15 cellular contexts compared by ENCODE assay signal in genomic region chr2:234395801-234396478, GRCh38.
A peak's percentile ranks its signal among the peaks of the same experiment; 100 is the strongest.
DNase-seq lines count a peak whose midpoint lies in the region; ATAC-seq and TF ChIP-seq lines count a peak whose summit lies in the region.
"Had no signal": no experiment of that assay in that cellular context is flagged by ENCODE, and none has a peak within 500 bp of the region (broad histone marks: within the 10 kb centered on the region; RNA-seq: fewer than 3 reads in every experiment).

No MANE protein-coding gene starts in this region.

- no peak for TF ChIP-seq CTCF in nephron progenitor cell (IDR thresholded peaks at IDR 0.05)

- no CpG with 5 or more reads among the region's 8 CpGs for WGBS in mesendoderm (ENCODE audit: extremely low coverage, insufficient coverage, low lambda C conversion rate)

- peaks cover 14% of the 10 kb centered on the region for H3K9me3 Mint-ChIP-seq in nephron progenitor cell

- H3K27ac ChIP-seq in mesendoderm (ENCODE audit: low read depth, low read length), result no peak overlapping the region
- H3K27ac ChIP-seq: testis had no signal

- no peaks in the 10 kb centered on the region for H3K4me1 ChIP-seq in mesendoderm (ENCODE audit: control insufficient read depth, low read depth, low read length)
- H3K4me1 ChIP-seq: testis had no signal

- no peak overlapping the region for H4K5ac ChIP-seq in mesendoderm (ENCODE audit: low read length)

- H3K23ac ChIP-seq in mesendoderm (ENCODE audit: low read length), result no peak overlapping the region

- no peaks in the 10 kb centered on the region for H3K36me3 ChIP-seq in mesendoderm (ENCODE audit: control insufficient read depth, insufficient read depth, low read length)

- DNase-seq in G401 (ENCODE audit: low spot score) (peak; percentile 27), NCI-H187 treated with DMSO at 0.1 percent for 48 hours (lab: John Stamatoyannopoulos, UW) (peak; percentile 54), NCI-H82 (lab: John Stamatoyannopoulos, UW) (peak; percentile 94), nephron progenitor cell (peak; percentile 27), mesendoderm (no peak), middle frontal gyrus (ENCODE audit: extremely low spot score, low spot score) (no peak), NOMO-1 (lab: John Stamatoyannopoulos, UW; ENCODE audit: unreplicated experiment in 2 of 2) (no peak)
- DNase-seq: dermis blood vessel endothelial cell, foreskin fibroblast, HCEC 1CT, Karpas-422, right cardiac atrium, T-helper 9 cell, testis had no signal

- no peaks in the 10 kb centered on the region for H3K79me1 ChIP-seq in mesendoderm (ENCODE audit: low read length)

- in situ Hi-C loops in G401 (cut with HindIII; ENCODE audit: low sequenced_read_pairs), result no loop called here

- no peak overlapping the region for H2BK15ac ChIP-seq in mesendoderm (replicated peaks; ENCODE audit: low read depth)

- H3K9ac ChIP-seq in mesendoderm (ENCODE audit: low read length), result no peak overlapping the region

- H3K4me3 ChIP-seq in mesendoderm (ENCODE audit: low read length), result no peak overlapping the region
- H3K4me3 ChIP-seq: testis had no signal

- H2BK5ac ChIP-seq in mesendoderm (ENCODE audit: low read length), result no peak overlapping the region

- no peak overlapping the region for H3K4me3 Mint-ChIP-seq in nephron progenitor cell

- no peak overlapping the region for H4K8ac ChIP-seq in mesendoderm (ENCODE audit: low read depth, low read length)

- H3K18ac ChIP-seq in mesendoderm (ENCODE audit: low read length), result no peak overlapping the region

- peaks cover 27% of the 10 kb centered on the region for H3K4me1 Mint-ChIP-seq in nephron progenitor cell

- H2BK120ac ChIP-seq in mesendoderm (ENCODE audit: low read depth, low read length), result no peak overlapping the region

- H3K36me3 Mint-ChIP-seq in nephron progenitor cell (ENCODE audit: low read depth), result peaks cover 6% of the 10 kb centered on the region

- H3K27me3 Mint-ChIP-seq in nephron progenitor cell (ENCODE audit: low read depth, poor library complexity), result no peaks in the 10 kb centered on the region

- no peak overlapping the region for H3K27ac Mint-ChIP-seq in nephron progenitor cell

- H3K79me2 ChIP-seq in mesendoderm (ENCODE audit: control insufficient read depth, insufficient read depth, low read length), result no peaks in the 10 kb centered on the region

- ATAC-seq in GM18519 (IDR thresholded peaks at IDR 0.05; ENCODE audit: low FRiP score, unreplicated experiment), result no peak

- H3K56ac ChIP-seq in mesendoderm (ENCODE audit: low read length), result no peak overlapping the region

- no peaks in the 10 kb centered on the region for H3K27me3 ChIP-seq in mesendoderm (ENCODE audit: insufficient read depth, low read length, poor library complexity)
- H3K27me3 ChIP-seq: testis had no signal

- H3K4ac ChIP-seq in mesendoderm (ENCODE audit: low read depth, low read length), result no peak overlapping the region

- H2AK5ac ChIP-seq in mesendoderm (ENCODE audit: low read length), result no peak overlapping the region

- H3K4me2 ChIP-seq in mesendoderm (ENCODE audit: low read length), result no peak overlapping the region

Comparison
In these comparisons a context has a peak if more than half of its experiments do, and no peak if none do; other contexts are left out.
1. DNase-seq: peak in G401 (single experiment), NCI-H187 treated with DMSO at 0.1 percent for 48 hours (single experiment), NCI-H82 (single experiment) and nephron progenitor cell (single experiment); none in mesendoderm (single experiment), middle frontal gyrus (single experiment) and NOMO-1 (0 of 2).